2 cellular contexts compared by ENCODE assay signal in the genomic region with DNA sequence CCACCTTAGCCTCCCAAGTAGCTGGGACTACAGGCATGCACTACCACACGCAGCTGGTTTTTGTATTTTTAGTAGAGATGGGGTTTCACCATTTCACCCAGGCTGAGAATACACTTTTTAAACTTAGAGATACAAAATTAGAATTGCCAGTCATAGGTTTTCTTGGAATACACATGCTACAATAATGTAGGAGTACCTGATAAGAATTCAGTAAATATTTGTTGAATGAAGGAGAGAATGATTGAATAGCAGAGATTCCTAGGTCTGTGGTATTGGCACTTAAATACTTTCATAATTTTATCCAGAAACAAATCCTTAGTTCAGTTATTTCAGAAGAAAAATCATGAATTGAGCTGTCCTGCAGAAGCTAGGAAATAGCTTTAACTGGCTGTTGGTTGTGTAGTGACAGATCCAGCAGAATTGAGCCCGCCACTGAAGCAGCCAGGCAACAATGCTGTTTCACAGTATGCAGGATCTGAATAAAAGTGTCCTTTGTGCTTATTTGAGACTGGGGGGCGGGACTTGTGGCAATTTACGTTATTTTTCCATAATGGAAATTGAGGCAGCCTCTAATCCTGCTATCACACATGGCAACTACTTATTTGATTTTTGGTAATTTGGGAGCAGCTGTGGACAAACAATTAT.
TF ChIP-seq lines count a peak whose summit lies in the region.

No MANE protein-coding gene starts in this region.

TF ChIP-seq in A549, 52 proteins besides CTCF, POLR2A, EP300 and RAD21:
- TF ChIP-seq, protein P1, sequence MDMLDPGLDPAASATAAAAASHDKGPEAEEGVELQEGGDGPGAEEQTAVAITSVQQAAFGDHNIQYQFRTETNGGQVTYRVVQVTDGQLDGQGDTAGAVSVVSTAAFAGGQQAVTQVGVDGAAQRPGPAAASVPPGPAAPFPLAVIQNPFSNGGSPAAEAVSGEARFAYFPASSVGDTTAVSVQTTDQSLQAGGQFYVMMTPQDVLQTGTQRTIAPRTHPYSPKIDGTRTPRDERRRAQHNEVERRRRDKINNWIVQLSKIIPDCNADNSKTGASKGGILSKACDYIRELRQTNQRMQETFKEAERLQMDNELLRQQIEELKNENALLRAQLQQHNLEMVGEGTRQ (IDR thresholded peaks at IDR 0.05): no peak
- TF ChIP-seq RNF2 (IDR thresholded peaks at IDR 0.05; ENCODE audit: borderline replicate concordance, low read depth) (no peak), PHF8 (IDR thresholded peaks at IDR 0.05; ENCODE audit: borderline replicate concordance, low read depth) (no peak), HOXB13 (CRISPR knock-in tag; IDR thresholded peaks at IDR 0.05; ENCODE audit: low read depth) (no peak), ESRRA (IDR thresholded peaks at IDR 0.05; ENCODE audit: borderline replicate concordance, low read length) (no peak), NR3C1 (IDR thresholded peaks at IDR 0.05) (no peak), KDM5A (IDR thresholded peaks at IDR 0.05) (no peak), ZC3H11A (IDR thresholded peaks at IDR 0.05) (no peak), CHD4 (IDR thresholded peaks at IDR 0.05; ENCODE audit: borderline replicate concordance) (no peak)
- TF ChIP-seq, protein P2, sequence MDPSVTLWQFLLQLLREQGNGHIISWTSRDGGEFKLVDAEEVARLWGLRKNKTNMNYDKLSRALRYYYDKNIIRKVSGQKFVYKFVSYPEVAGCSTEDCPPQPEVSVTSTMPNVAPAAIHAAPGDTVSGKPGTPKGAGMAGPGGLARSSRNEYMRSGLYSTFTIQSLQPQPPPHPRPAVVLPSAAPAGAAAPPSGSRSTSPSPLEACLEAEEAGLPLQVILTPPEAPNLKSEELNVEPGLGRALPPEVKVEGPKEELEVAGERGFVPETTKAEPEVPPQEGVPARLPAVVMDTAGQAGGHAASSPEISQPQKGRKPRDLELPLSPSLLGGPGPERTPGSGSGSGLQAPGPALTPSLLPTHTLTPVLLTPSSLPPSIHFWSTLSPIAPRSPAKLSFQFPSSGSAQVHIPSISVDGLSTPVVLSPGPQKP (IDR thresholded peaks at IDR 0.05; ENCODE audit: low read depth, low read length): no peak
TF ChIP-seq in A549: peak in this region for 0.

TF ChIP-seq in GM12878, 131 proteins besides CTCF, POLR2A, EP300 and RAD21:
- TF ChIP-seq NR2C2 (IDR thresholded peaks at IDR 0.05; ENCODE audit: borderline replicate concordance, control insufficient read depth, insufficient read length, low read depth) (no peak), KAT2A (conservative IDR thresholded peaks at IDR 0.05; ENCODE audit: control insufficient read depth, low read depth, low read length) (no peak), BHLHE40 (IDR thresholded peaks at IDR 0.05; ENCODE audit: borderline replicate concordance in 1 of 2, low read depth in 2 of 2, low read length in 1 of 2) (no peak), CEBPB (IDR thresholded peaks at IDR 0.05; ENCODE audit: borderline replicate concordance in 1 of 2, low read depth in 2 of 2, low read length in 2 of 2) (no peak), TAF1 (IDR thresholded peaks at IDR 0.05; ENCODE audit: borderline replicate concordance, low read depth, low read length) (no peak), JUNB (IDR thresholded peaks at IDR 0.05) (no peak)
- TF ChIP-seq, protein P3, sequence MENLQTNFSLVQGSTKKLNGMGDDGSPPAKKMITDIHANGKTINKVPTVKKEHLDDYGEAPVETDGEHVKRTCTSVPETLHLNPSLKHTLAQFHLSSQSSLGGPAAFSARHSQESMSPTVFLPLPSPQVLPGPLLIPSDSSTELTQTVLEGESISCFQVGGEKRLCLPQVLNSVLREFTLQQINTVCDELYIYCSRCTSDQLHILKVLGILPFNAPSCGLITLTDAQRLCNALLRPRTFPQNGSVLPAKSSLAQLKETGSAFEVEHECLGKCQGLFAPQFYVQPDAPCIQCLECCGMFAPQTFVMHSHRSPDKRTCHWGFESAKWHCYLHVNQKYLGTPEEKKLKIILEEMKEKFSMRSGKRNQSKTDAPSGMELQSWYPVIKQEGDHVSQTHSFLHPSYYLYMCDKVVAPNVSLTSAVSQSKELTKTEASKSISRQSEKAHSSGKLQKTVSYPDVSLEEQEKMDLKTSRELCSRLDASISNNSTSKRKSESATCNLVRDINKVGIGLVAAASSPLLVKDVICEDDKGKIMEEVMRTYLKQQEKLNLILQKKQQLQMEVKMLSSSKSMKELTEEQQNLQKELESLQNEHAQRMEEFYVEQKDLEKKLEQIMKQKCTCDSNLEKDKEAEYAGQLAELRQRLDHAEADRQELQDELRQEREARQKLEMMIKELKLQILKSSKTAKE (IDR thresholded peaks at IDR 0.05; ENCODE audit: low read depth, poor library complexity, severe bottlenecking): no peak
- TF ChIP-seq, protein P4, sequence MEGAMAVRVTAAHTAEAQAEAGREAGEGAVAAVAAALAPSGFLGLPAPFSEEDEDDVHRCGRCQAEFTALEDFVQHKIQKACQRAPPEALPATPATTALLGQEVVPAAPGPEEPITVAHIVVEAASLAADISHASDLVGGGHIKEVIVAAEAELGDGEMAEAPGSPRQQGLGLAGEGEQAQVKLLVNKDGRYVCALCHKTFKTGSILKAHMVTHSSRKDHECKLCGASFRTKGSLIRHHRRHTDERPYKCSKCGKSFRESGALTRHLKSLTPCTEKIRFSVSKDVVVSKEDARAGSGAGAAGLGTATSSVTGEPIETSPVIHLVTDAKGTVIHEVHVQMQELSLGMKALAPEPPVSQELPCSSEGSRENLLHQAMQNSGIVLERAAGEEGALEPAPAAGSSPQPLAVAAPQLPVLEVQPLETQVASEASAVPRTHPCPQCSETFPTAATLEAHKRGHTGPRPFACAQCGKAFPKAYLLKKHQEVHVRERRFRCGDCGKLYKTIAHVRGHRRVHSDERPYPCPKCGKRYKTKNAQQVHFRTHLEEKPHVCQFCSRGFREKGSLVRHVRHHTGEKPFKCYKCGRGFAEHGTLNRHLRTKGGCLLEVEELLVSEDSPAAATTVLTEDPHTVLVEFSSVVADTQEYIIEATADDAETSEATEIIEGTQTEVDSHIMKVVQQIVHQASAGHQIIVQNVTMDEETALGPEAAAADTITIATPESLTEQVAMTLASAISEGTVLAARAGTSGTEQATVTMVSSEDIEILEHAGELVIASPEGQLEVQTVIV (IDR thresholded peaks at IDR 0.05; ENCODE audit: borderline replicate concordance, partially characterized antibody): no peak
- TF ChIP-seq, protein P5, sequence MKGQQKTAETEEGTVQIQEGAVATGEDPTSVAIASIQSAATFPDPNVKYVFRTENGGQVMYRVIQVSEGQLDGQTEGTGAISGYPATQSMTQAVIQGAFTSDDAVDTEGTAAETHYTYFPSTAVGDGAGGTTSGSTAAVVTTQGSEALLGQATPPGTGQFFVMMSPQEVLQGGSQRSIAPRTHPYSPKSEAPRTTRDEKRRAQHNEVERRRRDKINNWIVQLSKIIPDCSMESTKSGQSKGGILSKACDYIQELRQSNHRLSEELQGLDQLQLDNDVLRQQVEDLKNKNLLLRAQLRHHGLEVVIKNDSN (IDR thresholded peaks at IDR 0.05; ENCODE audit: borderline replicate concordance, extremely low read length, insufficient read depth, low read depth, low read length): no peak
TF ChIP-seq in GM12878: peak in this region for 0.
